ENCODE assay signal across 18 cellular contexts in genomic region chr12:124264089-124264795, GRCh38. TPM values are rescaled to one million over a fixed set of nuclear protein-coding genes. Genes with fewer than 3 reads are reported as not detected.
"Had no signal": no experiment of that assay in that cellular context is flagged by ENCODE, and none has a peak within 500 bp of the region (broad histone marks: within the 10 kb centered on the region; RNA-seq: fewer than 3 reads in every experiment).

No MANE protein-coding gene starts in this region.

- H3K36me3 ChIP-seq: breast epithelium, gastroesophageal sphincter, ovary, uterus had no signal

- H3K4me2 ChIP-seq: hepatocyte had no signal

- H3K27me3 ChIP-seq: breast epithelium, hepatocyte, ovary, uterus had no signal

- H3K4me1 ChIP-seq: breast epithelium, gastroesophageal sphincter, uterus had no signal

- DNase-seq: activated CD4-positive, alpha-beta T cell treated with anti-CD3 and anti-CD28 coated beads for 36 hours; activated CD4-positive, CD25-positive, alpha-beta regulatory T cell; activated CD8-positive, alpha-beta memory T cell treated with anti-CD3 and anti-CD28 coated beads for 24 hours; activated gamma-delta T cell treated with Interleukin-2 at 50 U/mL for 16 hours; activated T-cell treated with anti-CD3 and anti-CD28 coated beads, Interleukin-2, amount 50 U/mL, for 1 hour; central memory CD4-positive, alpha-beta T cell; left colon; naive B cell; ovary; stimulated activated CD4-positive, alpha-beta T cell treated with anti-CD3 and anti-CD28 coated beads, Interleukin-12 subunit alpha, Interleukin-12 subunit beta, amount 100 ng/mL, for 4 hours; stimulated activated CD4-positive, alpha-beta T cell treated with anti-CD3 and anti-CD28 coated beads, Interleukin-4, amount 100 ng/mL, for 24 hours; uterus had no signal

- H3K9me3 ChIP-seq: breast epithelium, gastroesophageal sphincter, ovary, uterus had no signal

- H3K27ac ChIP-seq: breast epithelium, gastroesophageal sphincter, hepatocyte, ovary, skin epidermis, uterus had no signal

- H3K4me3 ChIP-seq: breast epithelium, gastroesophageal sphincter, hepatocyte, ovary, skin epidermis, uterus had no signal

RNA-seq across cellular contexts. Expression of gene RFLNA, which starts 30.7 kb away (rescaled TPM):
- total RNA-seq: activated CD4-positive, alpha-beta T cell treated with anti-CD3 and anti-CD28 coated beads for 36 hours; activated T-helper 1 cell treated with anti-CD3 and anti-CD28 coated beads, Interleukin-12 subunit alpha, Interleukin-12 subunit beta, Interleukin-2, Interleukin-4 antibody, amounts not matched to agents 30 ng/mL and 10 ng/mL and 1 ng/mL, durations not matched to agents 14 hours and 24 hours and 36 hours; fibroblast of lung had no signal
